1 cellular context compared by ENCODE assay signal in genomic region chr14:35158951-35159653, GRCh38.
TF ChIP-seq lines count a peak whose summit lies in the region.

No MANE protein-coding gene starts in this region.

TF ChIP-seq in K562, 482 proteins besides CTCF, POLR2A, EP300 and RAD21 (continued from another document):
- peak; percentile 35; the same call in 1 of the 2 replicates for TF ChIP-seq ZNF175 (CRISPR knock-in tag; IDR thresholded peaks at IDR 0.05; ENCODE audit: low read depth)
